In the genomic region with DNA sequence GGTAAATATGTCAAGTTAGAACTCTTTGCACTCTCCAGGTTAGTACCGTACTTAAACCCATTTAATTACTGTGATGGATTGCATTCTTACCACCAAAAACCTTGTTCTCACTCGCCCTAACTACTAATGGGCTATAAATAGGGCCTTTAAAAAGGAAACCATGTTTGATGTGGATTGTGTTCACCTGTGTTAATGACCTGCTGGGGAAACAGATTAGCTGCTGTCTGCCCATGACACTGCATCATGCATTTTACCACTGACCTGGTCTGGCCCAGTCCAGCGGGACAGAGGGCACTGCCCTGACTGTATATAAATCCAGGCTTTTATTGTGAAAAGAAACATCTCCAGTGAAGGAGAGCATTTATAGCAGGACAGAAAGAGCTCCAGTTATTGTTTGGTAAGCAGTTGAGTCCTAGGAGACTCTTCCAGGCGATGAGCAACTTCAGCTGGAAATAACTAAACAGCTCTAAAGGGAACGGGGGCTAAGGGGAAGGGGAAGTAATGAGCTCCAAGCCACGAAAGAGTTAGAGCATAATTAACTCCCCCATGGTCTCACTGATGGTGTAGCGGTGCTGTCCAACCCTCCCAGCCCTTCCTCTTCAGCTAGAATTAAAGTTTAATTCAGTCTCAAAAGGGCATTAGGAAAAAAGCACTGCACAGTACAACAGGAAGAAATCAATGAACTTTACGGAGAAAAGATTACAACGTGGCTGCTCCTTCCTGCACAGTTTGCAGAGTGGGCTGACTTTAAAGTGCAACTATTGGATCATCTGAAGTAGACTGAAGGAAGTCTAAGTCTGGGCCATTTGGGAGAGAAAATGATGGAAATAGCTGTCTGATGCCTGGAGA, we compare ENCODE assay signal across 24 cellular contexts.
DNase-seq lines count a peak whose midpoint lies in the region; ATAC-seq and TF ChIP-seq lines count a peak whose summit lies in the region.
"Had no signal": no experiment of that assay in that cellular context is flagged by ENCODE, and none has a peak within 500 bp of the region (broad histone marks: within the 10 kb centered on the region; RNA-seq: fewer than 3 reads in every experiment).

No MANE protein-coding gene starts in this region.

- H3K9ac ChIP-seq in parathyroid adenoma, result no peak overlapping the region
- H3K9ac ChIP-seq: SK-N-SH had no signal

- H3K9me3 ChIP-seq in parathyroid adenoma (ENCODE audit: control insufficient read depth, low read length), result no peaks in the 10 kb centered on the region
- H3K9me3 ChIP-seq: gastrocnemius medialis, SK-N-SH, thyroid gland had no signal

- no peak overlapping the region for H3K4me3 ChIP-seq in parathyroid adenoma (ENCODE audit: low read depth, low read length)
- H3K4me3 ChIP-seq: gastrocnemius medialis, thyroid gland had no signal

- no peak for TF ChIP-seq CTCF in glutamatergic neuron (IDR thresholded peaks at IDR 0.05; ENCODE audit: partially characterized antibody, unreplicated experiment)
- no peak for TF ChIP-seq CTCF in parathyroid adenoma (IDR thresholded peaks at IDR 0.05)

- DNase-seq in HT-29 (ENCODE audit: low spot score) (peak; percentile 55), SW480 (ENCODE audit: low spot score) (peak; percentile 53), glutamatergic neuron (no peak), substantia nigra (lab: John Stamatoyannopoulos, UW) (no peak)
- no peak for DNase-seq in activated naive CD8-positive, alpha-beta T cell treated with anti-CD3 and anti-CD28 coated beads, Interleukin-2, amount 50 U/mL, for 24 hours
- DNase-seq: activated B cell treated with CpG ODN at 0.5 μM for 24 hours; activated CD4-positive, alpha-beta T cell treated with anti-CD3 and anti-CD28 coated beads, Interleukin-2, amount 50 U/mL, for 48 hours; activated gamma-delta T cell treated with Interleukin-2 at 50 U/mL for 16 hours; CD4-positive, CD25-positive, alpha-beta regulatory T cell; central memory CD4-positive, alpha-beta T cell; DMS 273 treated with DMSO at 0.1 percent for 48 hours; gastrocnemius medialis; IMR-90; NCI-H1930; NCI-H226; nucleus accumbens; SK-N-SH; stimulated activated CD4-positive, alpha-beta T cell treated with anti-CD3 and anti-CD28 coated beads, Interleukin-2, amount 100 ng/mL, for 24 hours; stimulated activated naive B cell treated with anti-CD40 and anti-IgM and Interleukin-4, amounts not matched to agents 10 μg/mL and 1 μg/mL and 100 μg/mL, for 72 hours; thyroid gland had no signal

- H3K36me3 Mint-ChIP-seq in glutamatergic neuron (ENCODE audit: unreplicated experiment), result no peaks in the 10 kb centered on the region
- H3K36me3 Mint-ChIP-seq in activated T-helper 17 cell treated with anti-CD3 and anti-CD28 coated beads, Interleukin-2, amount 50 U/mL, for 72 hours (ENCODE audit: low read depth), result no peaks in the 10 kb centered on the region
- no peaks in the 10 kb centered on the region for H3K36me3 Mint-ChIP-seq in activated naive CD8-positive, alpha-beta T cell treated with anti-CD3 and anti-CD28 coated beads, Interleukin-2, amount 50 U/mL, for 24 hours (ENCODE audit: low read depth)
- H3K36me3 Mint-ChIP-seq: CD4-positive, CD25-positive, alpha-beta regulatory T cell; stimulated activated naive B cell treated with anti-CD40 and anti-IgM and Interleukin-4, amounts not matched to agents 10 μg/mL and 1 μg/mL and 100 μg/mL, for 72 hours had no signal

- peak overlapping the region; percentile 64 for H2AFZ ChIP-seq in parathyroid adenoma

- no peak overlapping the region for H3K4me2 ChIP-seq in parathyroid adenoma (ENCODE audit: low read length)
- H3K4me2 ChIP-seq: SK-N-SH had no signal

- no peak for ATAC-seq in activated T-helper 17 cell treated with anti-CD3 and anti-CD28 coated beads, Interleukin-2, amount 50 U/mL, for 72 hours (replicated peaks)
- no peak for ATAC-seq in GM18868 (IDR thresholded peaks at IDR 0.05; ENCODE audit: unreplicated experiment)
- ATAC-seq in activated naive CD8-positive, alpha-beta T cell treated with anti-CD3 and anti-CD28 coated beads, Interleukin-2, amount 50 U/mL, for 24 hours, result no peak
- ATAC-seq: esophagus mucosa; gastrocnemius medialis; stimulated activated naive B cell treated with anti-CD40 and anti-IgM and Interleukin-4, amounts not matched to agents 10 μg/mL and 1 μg/mL and 100 μg/mL, for 72 hours had no signal

- no peaks in the 10 kb centered on the region for H3K79me2 ChIP-seq in parathyroid adenoma

- peaks cover 39% of the 10 kb centered on the region for H3K4me1 ChIP-seq in parathyroid adenoma

- H3K27me3 Mint-ChIP-seq in glutamatergic neuron (ENCODE audit: unreplicated experiment), result peaks cover 5% of the 10 kb centered on the region
- peaks cover 26% of the 10 kb centered on the region for H3K27me3 Mint-ChIP-seq in activated T-helper 17 cell treated with anti-CD3 and anti-CD28 coated beads, Interleukin-2, amount 50 U/mL, for 72 hours
- H3K27me3 Mint-ChIP-seq in activated naive CD8-positive, alpha-beta T cell treated with anti-CD3 and anti-CD28 coated beads, Interleukin-2, amount 50 U/mL, for 24 hours, result peaks cover 26% of the 10 kb centered on the region

- no peak overlapping the region for H3K27ac Mint-ChIP-seq in glutamatergic neuron (ENCODE audit: unreplicated experiment)
- H3K27ac Mint-ChIP-seq in activated T-helper 17 cell treated with anti-CD3 and anti-CD28 coated beads, Interleukin-2, amount 50 U/mL, for 72 hours, result no peak overlapping the region
- no peak overlapping the region for H3K27ac Mint-ChIP-seq in activated naive CD8-positive, alpha-beta T cell treated with anti-CD3 and anti-CD28 coated beads, Interleukin-2, amount 50 U/mL, for 24 hours
- H3K27ac Mint-ChIP-seq: activated B cell treated with CpG ODN at 0.5 μM for 24 hours; CD4-positive, CD25-positive, alpha-beta regulatory T cell; stimulated activated naive B cell treated with anti-CD40 and anti-IgM and Interleukin-4, amounts not matched to agents 10 μg/mL and 1 μg/mL and 100 μg/mL, for 72 hours had no signal

- H3K27ac ChIP-seq in parathyroid adenoma (peak overlapping the region; percentile 43), substantia nigra (ENCODE audit: low read depth, low read length, poor library complexity, severe bottlenecking) (no peak overlapping the region)
- H3K27ac ChIP-seq: gastrocnemius medialis, thyroid gland had no signal

- H3K9me3 Mint-ChIP-seq in glutamatergic neuron (ENCODE audit: unreplicated experiment), result no peaks in the 10 kb centered on the region
- no peaks in the 10 kb centered on the region for H3K9me3 Mint-ChIP-seq in activated T-helper 17 cell treated with anti-CD3 and anti-CD28 coated beads, Interleukin-2, amount 50 U/mL, for 72 hours
- no peaks in the 10 kb centered on the region for H3K9me3 Mint-ChIP-seq in activated naive CD8-positive, alpha-beta T cell treated with anti-CD3 and anti-CD28 coated beads, Interleukin-2, amount 50 U/mL, for 24 hours
- H3K9me3 Mint-ChIP-seq: activated B cell treated with CpG ODN at 0.5 μM for 24 hours; CD4-positive, CD25-positive, alpha-beta regulatory T cell; stimulated activated naive B cell treated with anti-CD40 and anti-IgM and Interleukin-4, amounts not matched to agents 10 μg/mL and 1 μg/mL and 100 μg/mL, for 72 hours had no signal

- H3K27me3 ChIP-seq in parathyroid adenoma (ENCODE audit: control insufficient read depth, insufficient read depth, low read length), result no peaks in the 10 kb centered on the region
- H3K27me3 ChIP-seq: gastrocnemius medialis, thyroid gland had no signal

- H3K4me3 Mint-ChIP-seq in glutamatergic neuron (ENCODE audit: unreplicated experiment), result peak overlapping the region; percentile 12
- H3K4me3 Mint-ChIP-seq in activated T-helper 17 cell treated with anti-CD3 and anti-CD28 coated beads, Interleukin-2, amount 50 U/mL, for 72 hours, result no peak overlapping the region
- no peak overlapping the region for H3K4me3 Mint-ChIP-seq in activated naive CD8-positive, alpha-beta T cell treated with anti-CD3 and anti-CD28 coated beads, Interleukin-2, amount 50 U/mL, for 24 hours
- H3K4me3 Mint-ChIP-seq: activated B cell treated with CpG ODN at 0.5 μM for 24 hours; CD4-positive, CD25-positive, alpha-beta regulatory T cell; stimulated activated naive B cell treated with anti-CD40 and anti-IgM and Interleukin-4, amounts not matched to agents 10 μg/mL and 1 μg/mL and 100 μg/mL, for 72 hours had no signal

- H3K4me1 Mint-ChIP-seq in glutamatergic neuron (ENCODE audit: low read depth, unreplicated experiment), result peaks cover 27% of the 10 kb centered on the region
- H3K4me1 Mint-ChIP-seq in activated T-helper 17 cell treated with anti-CD3 and anti-CD28 coated beads, Interleukin-2, amount 50 U/mL, for 72 hours, result no peaks in the 10 kb centered on the region
- H3K4me1 Mint-ChIP-seq in activated naive CD8-positive, alpha-beta T cell treated with anti-CD3 and anti-CD28 coated beads, Interleukin-2, amount 50 U/mL, for 24 hours, result no peaks in the 10 kb centered on the region
- H3K4me1 Mint-ChIP-seq: activated B cell treated with CpG ODN at 0.5 μM for 24 hours; CD4-positive, CD25-positive, alpha-beta regulatory T cell; stimulated activated naive B cell treated with anti-CD40 and anti-IgM and Interleukin-4, amounts not matched to agents 10 μg/mL and 1 μg/mL and 100 μg/mL, for 72 hours had no signal

- H3K36me3 ChIP-seq in parathyroid adenoma (ENCODE audit: control insufficient read depth, insufficient read depth, low read length), result no peaks in the 10 kb centered on the region
- H3K36me3 ChIP-seq: gastrocnemius medialis, thyroid gland had no signal

Comparison
In these comparisons a context has a peak if more than half of its experiments do, and no peak if none do; other contexts are left out.
1. DNase-seq: peak in HT-29 (single experiment) and SW480 (single experiment); none in glutamatergic neuron (single experiment), substantia nigra (0 of 49) and activated naive CD8-positive, alpha-beta T cell treated with anti-CD3 and anti-CD28 coated beads, Interleukin-2, amount 50 U/mL, for 24 hours (single experiment).